In the genomic region with DNA sequence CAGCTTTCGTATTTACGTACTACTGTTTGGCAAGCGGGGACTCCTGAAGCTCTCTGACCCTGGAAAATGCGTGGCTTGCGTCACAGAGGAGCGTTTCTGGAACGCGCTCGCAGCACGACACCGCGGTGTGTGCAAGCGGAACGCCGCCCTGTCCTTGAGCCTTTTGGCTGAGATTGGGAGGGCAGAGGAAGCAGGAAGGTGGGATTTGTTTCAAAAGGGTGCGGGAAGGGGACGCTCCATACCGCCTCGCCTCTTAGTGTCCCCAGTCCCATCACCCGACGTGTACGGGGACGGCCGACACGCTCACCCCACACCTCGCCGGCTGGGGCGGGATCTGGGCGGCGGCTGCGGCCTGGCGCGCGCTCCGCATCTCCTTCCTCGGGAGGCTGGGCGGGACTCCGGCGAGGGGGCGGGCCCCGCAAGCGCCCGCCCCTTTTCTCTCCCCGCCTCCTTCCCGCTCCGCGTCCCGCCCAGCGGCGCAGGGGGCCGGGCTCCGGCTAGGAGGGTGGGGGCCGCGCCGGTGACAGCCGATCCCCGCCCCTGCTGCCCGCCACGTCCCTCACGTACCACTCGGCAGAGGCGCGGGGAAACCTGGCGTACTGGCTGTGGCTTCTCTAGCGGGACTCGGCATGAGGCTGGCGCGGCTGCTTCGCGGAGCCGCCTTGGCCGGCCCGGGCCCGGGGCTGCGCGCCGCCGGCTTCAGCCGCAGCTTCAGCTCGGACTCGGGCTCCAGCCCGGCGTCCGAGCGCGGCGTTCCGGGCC, we compare ENCODE assay signal across 1 cellular context.
TF ChIP-seq lines count a peak whose summit lies in the region.

A gene (plus strand): TSS at position 569 of the 762 bp plus-strand sequence. CDS start 61 bp downstream, at position 630.

TF ChIP-seq in K562, 482 proteins besides CTCF, POLR2A, EP300 and RAD21 (continued from another document and continues in another):
- TF ChIP-seq ZBTB17 (CRISPR knock-in tag; IDR thresholded peaks at IDR 0.05) (peak; percentile 64; the same call in 1 of the 2 replicates), RBM22 (IDR thresholded peaks at IDR 0.05; ENCODE audit: low read depth, low read length, poor library complexity, severe bottlenecking) (peak; percentile 24), NFE2L1 (tag; IDR thresholded peaks at IDR 0.05; ENCODE audit: borderline replicate concordance, low read depth) (no peak), POLR2AphosphoS5 (IDR thresholded peaks at IDR 0.05; ENCODE audit: control insufficient read depth, insufficient read depth, low read depth, low read length) (peak; percentile 71), SMAD1 (IDR thresholded peaks at IDR 0.05; ENCODE audit: low read depth, low read length, partially characterized antibody) (peak; percentile 31), SMARCA5 (IDR thresholded peaks at IDR 0.05) (no peak; the same call in 1 of the 2 replicates), SMARCA4 (IDR thresholded peaks at IDR 0.05) (0 out of 2 replicates have a peak, but pooled peaks have one; percentile 31), ZNF57 (CRISPR knock-in tag; IDR thresholded peaks at IDR 0.05) (0 out of 2 replicates have a peak, but pooled peaks have one; percentile 49), NR2C1 (IDR thresholded peaks at IDR 0.05) (no peak), NR2C1 (tag; IDR thresholded peaks at IDR 0.05) (0 out of 2 replicates have a peak, but pooled peaks have one; percentile 32), TBP (optimal IDR thresholded peaks at IDR 0.05; ENCODE audit: low read depth, low read length) (peak; percentile 83), NEUROD1 (IDR thresholded peaks at IDR 0.05; ENCODE audit: borderline replicate concordance, low read depth, low read length, partially characterized antibody) (peak; percentile 13), ESRRB (CRISPR knock-in tag; IDR thresholded peaks at IDR 0.05; ENCODE audit: borderline replicate concordance) (no peak), TCF3 (CRISPR knock-in tag; IDR thresholded peaks at IDR 0.05) (no peak; the same call in 1 of the 2 replicates), TRIM24 (IDR thresholded peaks at IDR 0.05) (peak in 1 of 2 experiments; percentile 72; a peak in 2 of 4 replicates), KDM1A (IDR thresholded peaks at IDR 0.05) (no peak; a peak in 2 of 4 replicates), PURB (CRISPR knock-in tag; IDR thresholded peaks at IDR 0.05; ENCODE audit: low read depth) (no peak), PTRF (tag; IDR thresholded peaks at IDR 0.05) (no peak), ZNF263 (CRISPR knock-in tag; IDR thresholded peaks at IDR 0.05; ENCODE audit: borderline replicate concordance) (no peak; the same call in 1 of the 2 replicates), KDM2B (CRISPR knock-in tag; IDR thresholded peaks at IDR 0.05) (peak; percentile 57; the same call in 1 of the 2 replicates), ZFP30 (CRISPR knock-in tag; IDR thresholded peaks at IDR 0.05; ENCODE audit: borderline replicate concordance) (no peak), COPS2 (conservative IDR thresholded peaks at IDR 0.05) (no peak), ZNF217 (CRISPR knock-in tag; IDR thresholded peaks at IDR 0.05) (no peak), THRAP3 (IDR thresholded peaks at IDR 0.05; ENCODE audit: borderline replicate concordance) (no peak), NR3C1 (CRISPR knock-in tag; IDR thresholded peaks at IDR 0.05) (no peak), NCOA4 (IDR thresholded peaks at IDR 0.05; ENCODE audit: partially characterized antibody) (no peak), PML (IDR thresholded peaks at IDR 0.05; ENCODE audit: low read length) (peak; percentile 82), ZNF3 (CRISPR knock-in tag; IDR thresholded peaks at IDR 0.05) (no peak), CC2D1A (IDR thresholded peaks at IDR 0.05) (no peak), NFATC3 (IDR thresholded peaks at IDR 0.05) (no peak), ZNF324 (CRISPR knock-in tag; IDR thresholded peaks at IDR 0.05) (no peak), ZNF785 (CRISPR knock-in tag; IDR thresholded peaks at IDR 0.05) (no peak), ZC3H11A (IDR thresholded peaks at IDR 0.05; ENCODE audit: low read depth, low read length) (no peak), XRCC4 (IDR thresholded peaks at IDR 0.05; ENCODE audit: extremely low read depth, insufficient read depth, insufficient read length) (no peak), GTF2E2 (tag; IDR thresholded peaks at IDR 0.05) (no peak)
- TF ChIP-seq, protein P1, sequence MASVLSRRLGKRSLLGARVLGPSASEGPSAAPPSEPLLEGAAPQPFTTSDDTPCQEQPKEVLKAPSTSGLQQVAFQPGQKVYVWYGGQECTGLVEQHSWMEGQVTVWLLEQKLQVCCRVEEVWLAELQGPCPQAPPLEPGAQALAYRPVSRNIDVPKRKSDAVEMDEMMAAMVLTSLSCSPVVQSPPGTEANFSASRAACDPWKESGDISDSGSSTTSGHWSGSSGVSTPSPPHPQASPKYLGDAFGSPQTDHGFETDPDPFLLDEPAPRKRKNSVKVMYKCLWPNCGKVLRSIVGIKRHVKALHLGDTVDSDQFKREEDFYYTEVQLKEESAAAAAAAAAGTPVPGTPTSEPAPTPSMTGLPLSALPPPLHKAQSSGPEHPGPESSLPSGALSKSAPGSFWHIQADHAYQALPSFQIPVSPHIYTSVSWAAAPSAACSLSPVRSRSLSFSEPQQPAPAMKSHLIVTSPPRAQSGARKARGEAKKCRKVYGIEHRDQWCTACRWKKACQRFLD (CRISPR knock-in tag; IDR thresholded peaks at IDR 0.05) = peak; percentile 13; the same call in 1 of the 2 replicates
- TF ChIP-seq, protein P2, sequence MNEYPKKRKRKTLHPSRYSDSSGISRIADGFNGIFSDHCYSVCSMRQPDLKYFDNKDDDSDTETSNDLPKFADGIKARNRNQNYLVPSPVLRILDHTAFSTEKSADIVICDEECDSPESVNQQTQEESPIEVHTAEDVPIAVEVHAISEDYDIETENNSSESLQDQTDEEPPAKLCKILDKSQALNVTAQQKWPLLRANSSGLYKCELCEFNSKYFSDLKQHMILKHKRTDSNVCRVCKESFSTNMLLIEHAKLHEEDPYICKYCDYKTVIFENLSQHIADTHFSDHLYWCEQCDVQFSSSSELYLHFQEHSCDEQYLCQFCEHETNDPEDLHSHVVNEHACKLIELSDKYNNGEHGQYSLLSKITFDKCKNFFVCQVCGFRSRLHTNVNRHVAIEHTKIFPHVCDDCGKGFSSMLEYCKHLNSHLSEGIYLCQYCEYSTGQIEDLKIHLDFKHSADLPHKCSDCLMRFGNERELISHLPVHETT (CRISPR knock-in tag; conservative IDR thresholded peaks at IDR 0.05 in 1 of 2, IDR thresholded peaks at IDR 0.05 in 1 of 2) = no peak
- TF ChIP-seq, protein P3, sequence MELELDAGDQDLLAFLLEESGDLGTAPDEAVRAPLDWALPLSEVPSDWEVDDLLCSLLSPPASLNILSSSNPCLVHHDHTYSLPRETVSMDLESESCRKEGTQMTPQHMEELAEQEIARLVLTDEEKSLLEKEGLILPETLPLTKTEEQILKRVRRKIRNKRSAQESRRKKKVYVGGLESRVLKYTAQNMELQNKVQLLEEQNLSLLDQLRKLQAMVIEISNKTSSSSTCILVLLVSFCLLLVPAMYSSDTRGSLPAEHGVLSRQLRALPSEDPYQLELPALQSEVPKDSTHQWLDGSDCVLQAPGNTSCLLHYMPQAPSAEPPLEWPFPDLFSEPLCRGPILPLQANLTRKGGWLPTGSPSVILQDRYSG (tag; conservative IDR thresholded peaks at IDR 0.05; ENCODE audit: low read depth) = no peak
- TF ChIP-seq, protein P4, sequence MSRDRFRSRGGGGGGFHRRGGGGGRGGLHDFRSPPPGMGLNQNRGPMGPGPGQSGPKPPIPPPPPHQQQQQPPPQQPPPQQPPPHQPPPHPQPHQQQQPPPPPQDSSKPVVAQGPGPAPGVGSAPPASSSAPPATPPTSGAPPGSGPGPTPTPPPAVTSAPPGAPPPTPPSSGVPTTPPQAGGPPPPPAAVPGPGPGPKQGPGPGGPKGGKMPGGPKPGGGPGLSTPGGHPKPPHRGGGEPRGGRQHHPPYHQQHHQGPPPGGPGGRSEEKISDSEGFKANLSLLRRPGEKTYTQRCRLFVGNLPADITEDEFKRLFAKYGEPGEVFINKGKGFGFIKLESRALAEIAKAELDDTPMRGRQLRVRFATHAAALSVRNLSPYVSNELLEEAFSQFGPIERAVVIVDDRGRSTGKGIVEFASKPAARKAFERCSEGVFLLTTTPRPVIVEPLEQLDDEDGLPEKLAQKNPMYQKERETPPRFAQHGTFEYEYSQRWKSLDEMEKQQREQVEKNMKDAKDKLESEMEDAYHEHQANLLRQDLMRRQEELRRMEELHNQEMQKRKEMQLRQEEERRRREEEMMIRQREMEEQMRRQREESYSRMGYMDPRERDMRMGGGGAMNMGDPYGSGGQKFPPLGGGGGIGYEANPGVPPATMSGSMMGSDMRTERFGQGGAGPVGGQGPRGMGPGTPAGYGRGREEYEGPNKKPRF (IDR thresholded peaks at IDR 0.05; ENCODE audit: low read depth, low read length) = no peak
- TF ChIP-seq, protein P5, sequence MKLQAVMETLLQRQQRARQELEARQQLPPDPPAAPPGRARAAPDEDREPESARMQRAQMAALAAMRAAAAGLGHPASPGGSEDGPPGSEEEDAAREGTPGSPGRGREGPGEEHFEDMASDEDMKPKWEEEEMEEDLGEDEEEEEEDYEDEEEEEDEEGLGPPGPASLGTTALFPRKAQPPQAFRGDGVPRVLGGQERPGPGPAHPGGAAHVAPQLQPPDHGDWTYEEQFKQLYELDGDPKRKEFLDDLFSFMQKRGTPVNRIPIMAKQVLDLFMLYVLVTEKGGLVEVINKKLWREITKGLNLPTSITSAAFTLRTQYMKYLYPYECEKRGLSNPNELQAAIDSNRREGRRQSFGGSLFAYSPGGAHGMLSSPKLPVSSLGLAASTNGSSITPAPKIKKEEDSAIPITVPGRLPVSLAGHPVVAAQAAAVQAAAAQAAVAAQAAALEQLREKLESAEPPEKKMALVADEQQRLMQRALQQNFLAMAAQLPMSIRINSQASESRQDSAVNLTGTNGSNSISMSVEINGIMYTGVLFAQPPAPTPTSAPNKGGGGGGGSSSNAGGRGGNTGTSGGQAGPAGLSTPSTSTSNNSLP (IDR thresholded peaks at IDR 0.05; ENCODE audit: borderline replicate concordance, low read depth, low read length) = no peak
- TF ChIP-seq, protein P6, sequence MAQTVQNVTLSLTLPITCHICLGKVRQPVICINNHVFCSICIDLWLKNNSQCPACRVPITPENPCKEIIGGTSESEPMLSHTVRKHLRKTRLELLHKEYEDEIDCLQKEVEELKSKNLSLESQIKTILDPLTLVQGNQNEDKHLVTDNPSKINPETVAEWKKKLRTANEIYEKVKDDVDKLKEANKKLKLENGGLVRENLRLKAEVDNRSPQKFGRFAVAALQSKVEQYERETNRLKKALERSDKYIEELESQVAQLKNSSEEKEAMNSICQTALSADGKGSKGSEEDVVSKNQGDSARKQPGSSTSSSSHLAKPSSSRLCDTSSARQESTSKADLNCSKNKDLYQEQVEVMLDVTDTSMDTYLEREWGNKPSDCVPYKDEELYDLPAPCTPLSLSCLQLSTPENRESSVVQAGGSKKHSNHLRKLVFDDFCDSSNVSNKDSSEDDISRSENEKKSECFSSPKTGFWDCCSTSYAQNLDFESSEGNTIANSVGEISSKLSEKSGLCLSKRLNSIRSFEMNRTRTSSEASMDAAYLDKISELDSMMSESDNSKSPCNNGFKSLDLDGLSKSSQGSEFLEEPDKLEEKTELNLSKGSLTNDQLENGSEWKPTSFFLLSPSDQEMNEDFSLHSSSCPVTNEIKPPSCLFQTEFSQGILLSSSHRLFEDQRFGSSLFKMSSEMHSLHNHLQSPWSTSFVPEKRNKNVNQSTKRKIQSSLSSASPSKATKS (CRISPR knock-in tag; IDR thresholded peaks at IDR 0.05) = no peak
- TF ChIP-seq, protein P7, sequence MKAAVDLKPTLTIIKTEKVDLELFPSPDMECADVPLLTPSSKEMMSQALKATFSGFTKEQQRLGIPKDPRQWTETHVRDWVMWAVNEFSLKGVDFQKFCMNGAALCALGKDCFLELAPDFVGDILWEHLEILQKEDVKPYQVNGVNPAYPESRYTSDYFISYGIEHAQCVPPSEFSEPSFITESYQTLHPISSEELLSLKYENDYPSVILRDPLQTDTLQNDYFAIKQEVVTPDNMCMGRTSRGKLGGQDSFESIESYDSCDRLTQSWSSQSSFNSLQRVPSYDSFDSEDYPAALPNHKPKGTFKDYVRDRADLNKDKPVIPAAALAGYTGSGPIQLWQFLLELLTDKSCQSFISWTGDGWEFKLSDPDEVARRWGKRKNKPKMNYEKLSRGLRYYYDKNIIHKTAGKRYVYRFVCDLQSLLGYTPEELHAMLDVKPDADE (conservative IDR thresholded peaks at IDR 0.05; ENCODE audit: control insufficient read depth, low read depth, low read length) = 0 out of 2 replicates have a peak, but pooled peaks have one; percentile 51
- TF ChIP-seq, protein P8, sequence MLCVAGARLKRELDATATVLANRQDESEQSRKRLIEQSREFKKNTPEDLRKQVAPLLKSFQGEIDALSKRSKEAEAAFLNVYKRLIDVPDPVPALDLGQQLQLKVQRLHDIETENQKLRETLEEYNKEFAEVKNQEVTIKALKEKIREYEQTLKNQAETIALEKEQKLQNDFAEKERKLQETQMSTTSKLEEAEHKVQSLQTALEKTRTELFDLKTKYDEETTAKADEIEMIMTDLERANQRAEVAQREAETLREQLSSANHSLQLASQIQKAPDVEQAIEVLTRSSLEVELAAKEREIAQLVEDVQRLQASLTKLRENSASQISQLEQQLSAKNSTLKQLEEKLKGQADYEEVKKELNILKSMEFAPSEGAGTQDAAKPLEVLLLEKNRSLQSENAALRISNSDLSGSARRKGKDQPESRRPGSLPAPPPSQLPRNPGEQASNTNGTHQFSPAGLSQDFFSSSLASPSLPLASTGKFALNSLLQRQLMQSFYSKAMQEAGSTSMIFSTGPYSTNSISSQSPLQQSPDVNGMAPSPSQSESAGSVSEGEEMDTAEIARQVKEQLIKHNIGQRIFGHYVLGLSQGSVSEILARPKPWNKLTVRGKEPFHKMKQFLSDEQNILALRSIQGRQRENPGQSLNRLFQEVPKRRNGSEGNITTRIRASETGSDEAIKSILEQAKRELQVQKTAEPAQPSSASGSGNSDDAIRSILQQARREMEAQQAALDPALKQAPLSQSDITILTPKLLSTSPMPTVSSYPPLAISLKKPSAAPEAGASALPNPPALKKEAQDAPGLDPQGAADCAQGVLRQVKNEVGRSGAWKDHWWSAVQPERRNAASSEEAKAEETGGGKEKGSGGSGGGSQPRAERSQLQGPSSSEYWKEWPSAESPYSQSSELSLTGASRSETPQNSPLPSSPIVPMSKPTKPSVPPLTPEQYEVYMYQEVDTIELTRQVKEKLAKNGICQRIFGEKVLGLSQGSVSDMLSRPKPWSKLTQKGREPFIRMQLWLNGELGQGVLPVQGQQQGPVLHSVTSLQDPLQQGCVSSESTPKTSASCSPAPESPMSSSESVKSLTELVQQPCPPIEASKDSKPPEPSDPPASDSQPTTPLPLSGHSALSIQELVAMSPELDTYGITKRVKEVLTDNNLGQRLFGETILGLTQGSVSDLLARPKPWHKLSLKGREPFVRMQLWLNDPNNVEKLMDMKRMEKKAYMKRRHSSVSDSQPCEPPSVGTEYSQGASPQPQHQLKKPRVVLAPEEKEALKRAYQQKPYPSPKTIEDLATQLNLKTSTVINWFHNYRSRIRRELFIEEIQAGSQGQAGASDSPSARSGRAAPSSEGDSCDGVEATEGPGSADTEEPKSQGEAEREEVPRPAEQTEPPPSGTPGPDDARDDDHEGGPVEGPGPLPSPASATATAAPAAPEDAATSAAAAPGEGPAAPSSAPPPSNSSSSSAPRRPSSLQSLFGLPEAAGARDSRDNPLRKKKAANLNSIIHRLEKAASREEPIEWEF (CRISPR knock-in tag; IDR thresholded peaks at IDR 0.05) = no peak
